ENCODE assay signal across 24 cellular contexts in genomic region chr18:48310353-48310752, GRCh38.
"Had no signal": no experiment of that assay in that cellular context is flagged by ENCODE, and none has a peak within 500 bp of the region (broad histone marks: within the 10 kb centered on the region; RNA-seq: fewer than 3 reads in every experiment).

No MANE protein-coding gene starts in this region.

- H3K27ac Mint-ChIP-seq: activated CD4-positive, alpha-beta memory T cell treated with anti-CD3 and anti-CD28 coated beads, Interleukin-2, amount 10 ng/mL, durations not matched to agents 7 days and 5 days; activated naive CD4-positive, alpha-beta T cell treated with anti-CD3 and anti-CD28 coated beads, Interleukin-2, amount 10 ng/mL, durations not matched to agents 7 days and 5 days; activated naive CD8-positive, alpha-beta T cell; activated naive CD8-positive, alpha-beta T cell treated with anti-CD3 and anti-CD28 coated beads, Interleukin-2, amount 50 U/mL, for 24 hours; activated T-helper 2 cell treated with anti-CD3 and anti-CD28 coated beads, Interferon-gamma antibody, Interleukin-2, Interleukin-4, amounts not matched to agents 10 μg/mL and 5 μg/mL and 100 μg/mL, durations not matched to agents 14 hours and 24 hours and 36 hours had no signal

- H3K27me3 Mint-ChIP-seq: activated naive CD8-positive, alpha-beta T cell; central memory CD8-positive, alpha-beta T cell had no signal

- H3K4me3 Mint-ChIP-seq: activated CD4-positive, alpha-beta memory T cell treated with anti-CD3 and anti-CD28 coated beads, Interleukin-2, amount 10 ng/mL, durations not matched to agents 7 days and 5 days; activated naive CD4-positive, alpha-beta T cell treated with anti-CD3 and anti-CD28 coated beads, Interleukin-2, amount 10 ng/mL, durations not matched to agents 7 days and 5 days; activated naive CD8-positive, alpha-beta T cell; activated naive CD8-positive, alpha-beta T cell treated with anti-CD3 and anti-CD28 coated beads, Interleukin-2, amount 50 U/mL, for 24 hours; central memory CD8-positive, alpha-beta T cell had no signal

- H3K36me3 Mint-ChIP-seq: activated naive CD4-positive, alpha-beta T cell treated with anti-CD3 and anti-CD28 coated beads, Interleukin-2, amount 10 ng/mL, durations not matched to agents 7 days and 5 days; activated naive CD8-positive, alpha-beta T cell had no signal

- DNase-seq: activated CD4-positive, alpha-beta memory T cell treated with anti-CD3 and anti-CD28 coated beads, Interleukin-2, amount 10 ng/mL, durations not matched to agents 7 days and 5 days; activated CD4-positive, alpha-beta T cell treated with anti-CD3 and anti-CD28 coated beads for 1 hour; activated CD4-positive, alpha-beta T cell treated with anti-CD3 and anti-CD28 coated beads for 48 hours; activated CD4-positive, CD25-positive, alpha-beta regulatory T cell; activated naive CD4-positive, alpha-beta T cell treated with anti-CD3 and anti-CD28 coated beads, Interleukin-2, amount 10 ng/mL, durations not matched to agents 7 days and 5 days; activated naive CD8-positive, alpha-beta T cell treated with anti-CD3 and anti-CD28 coated beads, Interleukin-2, amount 50 U/mL, for 24 hours; activated T-cell treated with anti-CD3 and anti-CD28 coated beads, Interleukin-2, amount 50 U/mL, for 1 hour; anterior cingulate cortex; brain microvascular endothelial cell; NCI-H1092 treated with DMSO at 0.1 percent for 48 hours; NCI-H1417; NCI-H146; NCI-H187; NCI-H2107; NCI-H345; NCI-H526; NCI-H748 treated with DMSO at 0.1 percent for 48 hours; PC-9; SIG-M5; T1000; WERI-Rb-1 had no signal

- H3K4me1 Mint-ChIP-seq: activated CD4-positive, alpha-beta memory T cell treated with anti-CD3 and anti-CD28 coated beads, Interleukin-2, amount 10 ng/mL, durations not matched to agents 7 days and 5 days; activated naive CD4-positive, alpha-beta T cell treated with anti-CD3 and anti-CD28 coated beads, Interleukin-2, amount 10 ng/mL, durations not matched to agents 7 days and 5 days; activated naive CD8-positive, alpha-beta T cell treated with anti-CD3 and anti-CD28 coated beads, Interleukin-2, amount 50 U/mL, for 24 hours; central memory CD8-positive, alpha-beta T cell had no signal

- H3K9me3 Mint-ChIP-seq: activated CD4-positive, alpha-beta memory T cell treated with anti-CD3 and anti-CD28 coated beads, Interleukin-2, amount 10 ng/mL, durations not matched to agents 7 days and 5 days; activated naive CD4-positive, alpha-beta T cell treated with anti-CD3 and anti-CD28 coated beads, Interleukin-2, amount 10 ng/mL, durations not matched to agents 7 days and 5 days; activated naive CD8-positive, alpha-beta T cell treated with anti-CD3 and anti-CD28 coated beads, Interleukin-2, amount 50 U/mL, for 24 hours; activated T-helper 2 cell treated with anti-CD3 and anti-CD28 coated beads, Interferon-gamma antibody, Interleukin-2, Interleukin-4, amounts not matched to agents 10 μg/mL and 5 μg/mL and 100 μg/mL, durations not matched to agents 14 hours and 24 hours and 36 hours; central memory CD8-positive, alpha-beta T cell had no signal
